8 cellular contexts compared by ENCODE assay signal in the genomic region with DNA sequence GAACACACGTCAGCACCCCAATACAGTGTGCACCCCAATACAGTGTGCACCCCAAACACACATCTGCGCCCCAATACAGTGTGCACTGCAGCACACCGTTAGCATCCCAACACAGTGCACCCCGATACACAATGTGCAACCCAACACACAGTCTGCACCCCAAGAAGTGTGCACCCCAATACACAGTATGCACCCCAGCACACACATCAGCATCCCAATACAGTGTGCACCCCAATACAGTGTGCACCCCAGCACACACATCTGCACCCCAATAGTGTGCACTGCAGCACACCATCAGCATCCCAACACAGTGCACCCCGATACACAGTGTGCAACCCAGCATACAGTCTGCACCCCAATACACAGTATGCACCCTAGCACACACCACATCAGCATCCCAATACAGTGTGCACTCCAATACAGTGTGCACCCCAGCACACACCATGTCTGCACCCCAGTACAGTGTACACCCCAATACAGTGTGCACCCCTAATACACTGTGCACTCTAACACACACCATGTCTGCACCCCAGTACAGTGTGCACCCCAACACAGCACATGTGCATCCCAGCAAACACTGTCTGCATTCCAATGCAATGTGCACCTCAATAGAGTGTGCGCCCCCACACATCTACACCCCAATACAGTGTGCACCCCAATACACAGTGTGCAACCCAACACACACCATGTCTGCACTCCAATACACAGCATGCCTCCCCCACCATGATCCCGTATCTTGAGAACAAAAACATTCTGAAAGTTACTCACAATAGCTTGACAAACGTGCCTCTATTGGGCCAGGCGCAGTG.
DNase-seq lines count a peak whose midpoint lies in the region; ATAC-seq and TF ChIP-seq lines count a peak whose summit lies in the region.

No MANE protein-coding gene starts in this region.

- H3K4me2 ChIP-seq in parathyroid adenoma (ENCODE audit: low read length), result peak overlapping the region; percentile 64

- no peaks in the 10 kb centered on the region for H3K27me3 ChIP-seq in effector memory CD4-positive, alpha-beta T cell (replicated peaks; ENCODE audit: control insufficient read depth, insufficient read depth, low read length, poor library complexity, severe bottlenecking)
- H3K27me3 ChIP-seq in parathyroid adenoma (ENCODE audit: control insufficient read depth, insufficient read depth, low read length), result no peaks in the 10 kb centered on the region

- peak overlapping the region; percentile 64 for H3K27ac ChIP-seq in effector memory CD4-positive, alpha-beta T cell (ENCODE audit: insufficient read depth, low read length, poor library complexity, severe bottlenecking)
- H3K27ac ChIP-seq in parathyroid adenoma, result peak overlapping the region; percentile 57

- H3K36me3 ChIP-seq in effector memory CD4-positive, alpha-beta T cell (ENCODE audit: control insufficient read depth, insufficient read depth, low read length), result peaks cover 5% of the 10 kb centered on the region
- H3K36me3 ChIP-seq in parathyroid adenoma (ENCODE audit: control insufficient read depth, insufficient read depth, low read length), result no peaks in the 10 kb centered on the region

- TF ChIP-seq CTCF in LNCaP clone FGC (IDR thresholded peaks at IDR 0.05; ENCODE audit: control insufficient read depth, extremely low read depth, insufficient read depth) (no peak), parathyroid adenoma (IDR thresholded peaks at IDR 0.05) (no peak)

- H3K9me3 ChIP-seq in effector memory CD4-positive, alpha-beta T cell (ENCODE audit: control insufficient read depth, low read length), result no peaks in the 10 kb centered on the region
- H3K9me3 ChIP-seq in parathyroid adenoma (ENCODE audit: control insufficient read depth, low read length), result no peaks in the 10 kb centered on the region

- ATAC-seq in GM21360 (IDR thresholded peaks at IDR 0.05; ENCODE audit: unreplicated experiment), result peak; percentile 8

- H3K9ac ChIP-seq in parathyroid adenoma, result no peak overlapping the region

- DNase-seq in LNCaP clone FGC (ENCODE audit: low read depth), result no peak
- no peak for DNase-seq in effector memory CD4-positive, alpha-beta T cell
- no peak for DNase-seq in GM03348 (ENCODE audit: low spot score)
- DNase-seq in DMS 273 treated with DMSO at 0.1 percent for 48 hours (lab: John Stamatoyannopoulos, UW), result no peak
- DNase-seq in NCI-H2171 (lab: John Stamatoyannopoulos, UW), result no peak
- DNase-seq in GM19240 (ENCODE audit: insufficient read length, low spot score), result no peak

- H3K4me3 ChIP-seq in LNCaP clone FGC (ENCODE audit: low read depth, low read length), result peak overlapping the region; percentile 43
- peak overlapping the region; percentile 66 for H3K4me3 ChIP-seq in effector memory CD4-positive, alpha-beta T cell (ENCODE audit: insufficient read depth, low read depth, low read length, poor library complexity, severe bottlenecking)
- peak overlapping the region; percentile 54 for H3K4me3 ChIP-seq in parathyroid adenoma (ENCODE audit: low read depth, low read length)

- H3K79me2 ChIP-seq in parathyroid adenoma, result peaks cover 6% of the 10 kb centered on the region

- peaks cover 27% of the 10 kb centered on the region for H3K4me1 ChIP-seq in effector memory CD4-positive, alpha-beta T cell (ENCODE audit: control insufficient read depth, insufficient read depth, low read length, poor library complexity, severe bottlenecking)
- peaks cover 6% of the 10 kb centered on the region for H3K4me1 ChIP-seq in parathyroid adenoma

- H2AFZ ChIP-seq in parathyroid adenoma, result no peak overlapping the region
